Comparison of ENCODE assay signal across 8 cellular contexts in genomic region chr12:113403435-113404415, GRCh38.
DNase-seq lines count a peak whose midpoint lies in the region; ATAC-seq and TF ChIP-seq lines count a peak whose summit lies in the region.

Gene SDS, minus strand, starts transcription at chr12:113403887. Its CDS starts 4,179 bp downstream, at chr12:113399708.

- no peak within 1 kb of the TSS for H3K4me3 ChIP-seq in tibial artery

- peaks cover 0 to 3% (median 0%) of the 10 kb centered on the region in 4 donors for H3K4me1 ChIP-seq in tibial artery

- H3K9me3 ChIP-seq in tibial artery = no peaks in the 10 kb centered on the region

- H3K27ac ChIP-seq in tibial artery = no peak within 1 kb of the TSS

- intact Hi-C loops in tibial artery (cut with DNase I; ENCODE audit: low total_unique reads) = no loop called here

- no peak for ATAC-seq in HG03139 (IDR thresholded peaks at IDR 0.05; ENCODE audit: unreplicated experiment)

- no peaks in the 10 kb centered on the region for H3K36me3 ChIP-seq in tibial artery

- peaks cover 0 to 28% of the 10 kb centered on the region in 2 donors for H3K27me3 ChIP-seq in tibial artery

- TF ChIP-seq CTCF in tibial artery (IDR thresholded peaks at IDR 0.05) = no peak

- in situ Hi-C loops in ACHN (cut with HindIII; ENCODE audit: low pct_ligation_motif_present, low pct_unique_long_range_greater_than_20kb, low sequenced_read_pairs) = no loop called here

- DNase-seq in NCI-H1694 (lab: John Stamatoyannopoulos, UW) = peak; percentile 12
- no peak for DNase-seq in NCI-H1694 treated with DMSO at 0.1 percent for 48 hours (lab: John Stamatoyannopoulos, UW)
- peak in 52 of 58 donors; percentile 7 to 80 (median 53) for DNase-seq in anterior cingulate cortex (lab: John Stamatoyannopoulos, UW)
- DNase-seq in hippocampal formation (lab: John Stamatoyannopoulos, UW) = peak; percentile 53 to 64
- DNase-seq in tibial artery = peak; percentile 42 to 73
- no peak for DNase-seq in islet precursor cell
- no peak for DNase-seq in ACHN

Comparison
In these comparisons a context has a peak if more than half of its experiments do, and no peak if none do; other contexts are left out.
1. DNase-seq: peak in NCI-H1694 (single experiment), anterior cingulate cortex (52 of 58), hippocampal formation (2 of 2) and tibial artery (2 of 2); none in NCI-H1694 treated with DMSO at 0.1 percent for 48 hours (single experiment), islet precursor cell (single experiment) and ACHN (single experiment).